Comparison of ENCODE assay signal across 10 cellular contexts in genomic region chr13:113860579-113861432, GRCh38. TPM values are rescaled to one million over a fixed set of nuclear protein-coding genes. Genes with fewer than 3 reads are reported as not detected.
DNase-seq lines count a peak whose midpoint lies in the region; ATAC-seq and TF ChIP-seq lines count a peak whose summit lies in the region.
"Had no signal": no experiment of that assay in that cellular context is flagged by ENCODE, and none has a peak within 500 bp of the region (broad histone marks: within the 10 kb centered on the region; RNA-seq: fewer than 3 reads in every experiment).

No MANE protein-coding gene starts in this region.

- H3K27me3 Mint-ChIP-seq in natural killer cell (ENCODE audit: low read depth in 2 of 2) (peaks cover 32 to 34% of the 10 kb centered on the region in 2 donors), mesothelial cell of epicardium (ENCODE audit: low read depth) (peaks cover 29% of the 10 kb centered on the region)
- H3K27me3 Mint-ChIP-seq in natural killer cell treated with Interleukin-12 subunit alpha and Interleukin-12 subunit beta and Interleukin-15 and Interleukin-18, amount 100 ng/mL, for 72 hours: peaks cover 20 to 36% of the 10 kb centered on the region in 2 donors

- peaks cover 51% of the 10 kb centered on the region for H3K4me1 ChIP-seq in ectodermal cell (ENCODE audit: control insufficient read depth, insufficient read depth, low read length)
- peaks cover 65% of the 10 kb centered on the region for H3K4me1 ChIP-seq in vagina

- ATAC-seq in natural killer cell: no peak
- ATAC-seq in natural killer cell treated with Interleukin-12 subunit alpha and Interleukin-12 subunit beta and Interleukin-15 and Interleukin-18, amount 100 ng/mL, for 72 hours: no peak
- ATAC-seq in HG03135 (IDR thresholded peaks at IDR 0.05; ENCODE audit: unreplicated experiment): no peak

- H3K4me3 Mint-ChIP-seq in natural killer cell (no peak overlapping the region), mesothelial cell of epicardium (peak overlapping the region; percentile 51)
- H3K4me3 Mint-ChIP-seq in natural killer cell treated with Interleukin-12 subunit alpha and Interleukin-12 subunit beta and Interleukin-15 and Interleukin-18, amount 100 ng/mL, for 72 hours: no peak overlapping the region

- H3K4me1 Mint-ChIP-seq in natural killer cell (peaks cover 5 to 19% of the 10 kb centered on the region in 2 donors), mesothelial cell of epicardium (peaks cover 42% of the 10 kb centered on the region)
- H3K4me1 Mint-ChIP-seq in natural killer cell treated with Interleukin-12 subunit alpha and Interleukin-12 subunit beta and Interleukin-15 and Interleukin-18, amount 100 ng/mL, for 72 hours (ENCODE audit: low read depth in 2 of 2): peaks cover 7 to 16% of the 10 kb centered on the region in 2 donors

- TF ChIP-seq CTCF in natural killer cell (IDR thresholded peaks at IDR 0.05) (no peak), mesothelial cell of epicardium (IDR thresholded peaks at IDR 0.05; ENCODE audit: unreplicated experiment) (no peak), vagina (IDR thresholded peaks at IDR 0.05) (no peak)

- H3K9me3 Mint-ChIP-seq in natural killer cell: no peaks in the 10 kb centered on the region
- peaks cover 13% of the 10 kb centered on the region for H3K9me3 Mint-ChIP-seq in natural killer cell treated with Interleukin-12 subunit alpha and Interleukin-12 subunit beta and Interleukin-15 and Interleukin-18, amount 100 ng/mL, for 72 hours
- H3K9me3 Mint-ChIP-seq in mesothelial cell of epicardium: no peaks in the 10 kb centered on the region

- H3K27ac ChIP-seq in ectodermal cell (ENCODE audit: insufficient read depth, low read depth, low read length, poor library complexity, severe bottlenecking): peak overlapping the region; percentile 2
- H3K27ac ChIP-seq in vagina: peak overlapping the region; percentile 95

- TF ChIP-seq POLR2A in vagina (IDR thresholded peaks at IDR 0.05): no peak

- 34 to 36% methylated on average over 16 of the region's 16 CpGs for WGBS in ectodermal cell, 2 experiments

- no peak overlapping the region for H3K27ac Mint-ChIP-seq in natural killer cell
- H3K27ac Mint-ChIP-seq in natural killer cell treated with Interleukin-12 subunit alpha and Interleukin-12 subunit beta and Interleukin-15 and Interleukin-18, amount 100 ng/mL, for 72 hours: no peak overlapping the region
- H3K27ac Mint-ChIP-seq in mesothelial cell of epicardium: peak overlapping the region; percentile 99

- H3K9me3 ChIP-seq in ectodermal cell (ENCODE audit: control insufficient read depth, low read length) (no peaks in the 10 kb centered on the region), vagina (no peaks in the 10 kb centered on the region)

- peak; percentile 12 for DNase-seq in natural killer cell
- DNase-seq in natural killer cell treated with Interleukin-12 subunit alpha and Interleukin-12 subunit beta and Interleukin-15 and Interleukin-18, amount 100 ng/mL, for 72 hours (ENCODE audit: low spot score): no peak
- DNase-seq in mesothelial cell of epicardium (ENCODE audit: low spot score in 2 of 2, unreplicated experiment in 2 of 2): peak; percentile 64 to 81
- no peak for DNase-seq in vagina (ENCODE audit: extremely low spot score in 2 of 2)
- DNase-seq in activated naive CD4-positive, alpha-beta T cell treated with Interleukin-2 at 50 U/mL for 16 hours: no peak
- DNase-seq in germinal center (ENCODE audit: low spot score): no peak
- DNase-seq: NCI-H524 treated with DMSO at 0.1 percent for 48 hours had no signal

- H3K36me3 Mint-ChIP-seq in natural killer cell: no peaks in the 10 kb centered on the region
- no peaks in the 10 kb centered on the region for H3K36me3 Mint-ChIP-seq in natural killer cell treated with Interleukin-12 subunit alpha and Interleukin-12 subunit beta and Interleukin-15 and Interleukin-18, amount 100 ng/mL, for 72 hours
- no peaks in the 10 kb centered on the region for H3K36me3 Mint-ChIP-seq in mesothelial cell of epicardium

- no peak overlapping the region for H3K4me3 ChIP-seq in ectodermal cell (ENCODE audit: insufficient read depth, low read depth, low read length)
- peak overlapping the region; percentile 0 to 63 for H3K4me3 ChIP-seq in vagina

- H3K36me3 ChIP-seq in ectodermal cell (ENCODE audit: control insufficient read depth, insufficient read depth, low read length) (no peaks in the 10 kb centered on the region), vagina (no peaks in the 10 kb centered on the region)

- H3K27me3 ChIP-seq in ectodermal cell (ENCODE audit: control insufficient read depth, insufficient read depth, low read length, poor library complexity, severe bottlenecking) (peaks cover 35% of the 10 kb centered on the region), vagina (no peaks in the 10 kb centered on the region)
- H3K27me3 ChIP-seq: dorsolateral prefrontal cortex had no signal

- intact Hi-C loops in natural killer cell (cut with micrococcal nuclease) (no loop called here), vagina (cut with DNase I) (loop anchor here (10.0 kb wide), 1 partner anchor 64 kb away; no protein-coding TSS in a partner anchor)

RNA-seq across cellular contexts. Expression of gene GAS6, which starts 3.1 kb away (rescaled TPM):
- total RNA-seq in natural killer cell: 1 to 10 TPM in 1 of 3 donors, under 1 TPM in 2; 0.40 to 1.4 (median 0.41) TPM
- total RNA-seq in natural killer cell treated with Interleukin-12 subunit alpha and Interleukin-12 subunit beta and Interleukin-15 and Interleukin-18, amount 100 ng/mL, for 72 hours: under 1 TPM in 1 of 2 donors, not detected in 1; 0.45 TPM
- polyA plus RNA-seq in ectodermal cell (2013, experiment 1 of 4): 50.0 TPM
- polyA plus RNA-seq in ectodermal cell (2013, experiment 2 of 4): 58.2 TPM
- polyA plus RNA-seq in ectodermal cell (2013, experiment 3 of 4): 40.7 TPM
- polyA plus RNA-seq in ectodermal cell (2013, experiment 4 of 4): 48.1 TPM
- total RNA-seq in mesothelial cell of epicardium: 67.4 to 74.1 TPM (median 71.5 TPM) in 3 replicates
- 215 TPM for total RNA-seq in vagina

Comparison
In these comparisons a context has a peak if more than half of its experiments do, and no peak if none do; other contexts are left out.
1. DNase-seq: peak in natural killer cell (single experiment) and mesothelial cell of epicardium (2 of 2); none in natural killer cell treated with Interleukin-12 subunit alpha and Interleukin-12 subunit beta and Interleukin-15 and Interleukin-18, amount 100 ng/mL, for 72 hours (single experiment), vagina (0 of 2), activated naive CD4-positive, alpha-beta T cell treated with Interleukin-2 at 50 U/mL for 16 hours (single experiment) and germinal center (single experiment).
2. RNA of gene GAS6, which starts 3.1 kb away (total RNA-seq): 215 TPM in vagina (single experiment) and 67.4 to 74.1 TPM in mesothelial cell of epicardium; 0.45 TPM in natural killer cell treated with Interleukin-12 subunit alpha and Interleukin-12 subunit beta and Interleukin-15 and Interleukin-18, amount 100 ng/mL, for 72 hours and 0.40 to 1.4 TPM in natural killer cell; every median in the first group is over 10 times any median in the second.